In the genomic region with DNA sequence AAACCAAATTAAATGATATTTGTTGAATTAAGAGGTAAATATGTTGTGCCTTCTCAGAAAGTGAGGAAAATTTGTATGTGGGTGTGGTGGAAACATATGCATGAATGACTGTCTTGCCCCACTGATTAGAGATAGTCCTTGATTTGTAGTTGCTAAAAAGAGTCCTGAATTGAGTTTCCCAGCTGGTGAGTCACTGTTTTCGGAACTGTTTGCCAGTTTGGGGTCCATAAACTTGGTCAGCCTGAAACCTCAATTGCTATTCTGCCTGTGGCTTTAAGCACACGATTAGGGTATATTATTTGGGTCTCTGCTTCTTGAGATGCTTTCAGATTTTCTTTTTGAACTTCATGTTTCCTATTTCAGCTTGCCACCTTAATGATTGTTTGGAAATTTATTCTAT, we compare ENCODE assay signal across 15 cellular contexts. TPM values are rescaled to one million over a fixed set of nuclear protein-coding genes. Genes with fewer than 3 reads are reported as not detected.
DNase-seq lines count a peak whose midpoint lies in the region; ATAC-seq, FAIRE-seq and TF ChIP-seq lines count a peak whose summit lies in the region.
"Had no signal": no experiment of that assay in that cellular context is flagged by ENCODE, and none has a peak within 500 bp of the region (broad histone marks: within the 10 kb centered on the region; RNA-seq: fewer than 3 reads in every experiment).

No MANE protein-coding gene starts in this region.

- H3K9me3 ChIP-seq in astrocyte (ENCODE audit: insufficient read depth, low read depth, low read length), result no peaks in the 10 kb centered on the region
- H3K9me3 ChIP-seq in spleen, result no peaks in the 10 kb centered on the region
- no peaks in the 10 kb centered on the region for H3K9me3 ChIP-seq in pancreas

- no peaks in the 10 kb centered on the region for H3K79me2 ChIP-seq in astrocyte (ENCODE audit: insufficient read depth, low read length)

- no peak for TF ChIP-seq POLR2A in spleen (IDR thresholded peaks at IDR 0.05)

- DNase-seq in astrocyte (ENCODE audit: low read depth), result peak; percentile 35
- no peak for DNase-seq in spleen
- DNase-seq in pancreas, result no peak
- no peak for DNase-seq in NCI-H526 treated with DMSO at 0.1 percent for 48 hours (lab: John Stamatoyannopoulos, UW)
- no peak for DNase-seq in activated CD4-positive, CD25-positive, alpha-beta regulatory T cell treated with anti-CD3 and anti-CD28 coated beads, Interleukin-2, amount 50 U/mL, for 72 hours
- no peak for DNase-seq in KG1 (lab: John Stamatoyannopoulos, UW)
- DNase-seq: CD8-positive, alpha-beta memory T cell; dermis blood vessel endothelial cell; left colon; NCI-H226; occipital lobe; stimulated activated CD4-positive, alpha-beta T cell treated with anti-CD3 and anti-CD28 coated beads, Interleukin-4, amount 100 ng/mL, for 4 hours had no signal

- H4K20me1 ChIP-seq in astrocyte (ENCODE audit: insufficient read depth, low read length), result peaks cover 5% of the 10 kb centered on the region

- H3K9ac ChIP-seq in astrocyte (ENCODE audit: low read length), result no peak overlapping the region

- peak; percentile 20 for ATAC-seq in GM18867 (IDR thresholded peaks at IDR 0.05; ENCODE audit: unreplicated experiment)
- peak; percentile 32 for ATAC-seq in HG02852 (IDR thresholded peaks at IDR 0.05; ENCODE audit: unreplicated experiment)
- no peak for ATAC-seq in pancreas
- ATAC-seq: left colon had no signal

- H3K4me3 ChIP-seq in astrocyte (ENCODE audit: insufficient read depth, low read depth, low read length), result no peak overlapping the region
- H3K4me3 ChIP-seq in spleen, result no peak overlapping the region
- no peak overlapping the region for H3K4me3 ChIP-seq in pancreas

- no peak overlapping the region for H2AFZ ChIP-seq in astrocyte (ENCODE audit: low read depth, low read length)

- TF ChIP-seq CTCF in astrocyte (IDR thresholded peaks at IDR 0.05; ENCODE audit: insufficient read depth, low read depth, low read length) (no peak), spleen (IDR thresholded peaks at IDR 0.05 in 8 of 11, conservative IDR thresholded peaks at IDR 0.05 in 3 of 11) (no peak), pancreas (IDR thresholded peaks at IDR 0.05) (no peak)

- H3K27me3 ChIP-seq in astrocyte (ENCODE audit: insufficient read depth, low read length) (no peaks in the 10 kb centered on the region), spleen (replicated peaks in 1 of 7) (no peaks in the 10 kb centered on the region), pancreas (no peaks in the 10 kb centered on the region)

- intact Hi-C loops in spleen (cut with DNase I; ENCODE audit: low total_unique reads), result no loop called here
- intact Hi-C loops in pancreas (cut with DNase I), result no loop called here

- FAIRE-seq in astrocyte (lab: Jason Lieb, UNC), result peak; percentile 29
- FAIRE-seq in pancreas (lab: Jason Lieb, UNC), result no peak

- peaks cover 6% of the 10 kb centered on the region for H3K4me1 ChIP-seq in astrocyte (ENCODE audit: insufficient read depth, low read length)
- peaks cover 3 to 59% (median 27%) of the 10 kb centered on the region in 6 donors for H3K4me1 ChIP-seq in spleen
- peaks cover 0 to 3% (median 0%) of the 10 kb centered on the region in 3 donors for H3K4me1 ChIP-seq in pancreas

- peaks cover 15% of the 10 kb centered on the region for H3K4me1 Mint-ChIP-seq in astrocyte (ENCODE audit: low read depth, unreplicated experiment)

- H3K36me3 ChIP-seq in astrocyte (ENCODE audit: insufficient read depth, low read length) (peaks cover 12% of the 10 kb centered on the region), spleen (peaks cover 0 to 92% (median 41%) of the 10 kb centered on the region in 6 donors), pancreas (peaks cover 0 to 39% (median 13%) of the 10 kb centered on the region in 3 donors)

- H3K27me3 Mint-ChIP-seq in astrocyte (ENCODE audit: low read depth, unreplicated experiment), result no peaks in the 10 kb centered on the region
- H3K27me3 Mint-ChIP-seq: CD8-positive, alpha-beta memory T cell had no signal

- no peak overlapping the region for H3K4me2 ChIP-seq in astrocyte (ENCODE audit: low read length)

- H3K36me3 Mint-ChIP-seq in astrocyte (ENCODE audit: low read depth, unreplicated experiment), result peaks cover 16% of the 10 kb centered on the region

- H3K4me3 Mint-ChIP-seq in astrocyte (ENCODE audit: unreplicated experiment), result no peak overlapping the region
- H3K4me3 Mint-ChIP-seq: CD8-positive, alpha-beta memory T cell had no signal

- no peak overlapping the region for H3K27ac Mint-ChIP-seq in astrocyte (ENCODE audit: unreplicated experiment)

- H3K27ac ChIP-seq in astrocyte (ENCODE audit: low read depth, low read length) (no peak overlapping the region), spleen (peak overlapping the region in 5 of 8 donors; percentile 24 to 67 (median 49)), pancreas (no peak overlapping the region)
- H3K27ac ChIP-seq: RWPE1 had no signal

- no peaks in the 10 kb centered on the region for H3K9me3 Mint-ChIP-seq in astrocyte (ENCODE audit: unreplicated experiment)
- H3K9me3 Mint-ChIP-seq: CD8-positive, alpha-beta memory T cell had no signal

- 58 to 79% (median 59%) methylated on average over 2 of the region's 2 CpGs for WGBS in spleen, 5 donors
- WGBS in pancreas, 2 donors, result 86 to 93% methylated on average over 2 of the region's 2 CpGs

RNA-seq across cellular contexts. Expression of gene PIKFYVE, which starts 53.3 kb away (rescaled TPM):
- total RNA-seq in astrocyte (29.8 and 32.2 TPM in 2 replicates), spleen (10 to 100 TPM; 50.9 to 68.7 (median 54.2) TPM), pancreas (10 to 100 TPM; 11.5 to 16.1 (median 14.2) TPM)
- polyA plus RNA-seq in spleen (1 to 10 TPM; 7.3 to 9.5 (median 9.2) TPM), pancreas (1 to 10 TPM; 6.0 to 7.3 TPM)

Comparison
In these comparisons a context has a peak if more than half of its experiments do, and no peak if none do; other contexts are left out.
1. ATAC-seq: peak in GM18867 (single experiment) and HG02852 (single experiment); none in pancreas (0 of 4).
2. H3K27ac ChIP-seq: peak in spleen (5 of 8); none in astrocyte (single experiment) and pancreas (0 of 4).